ENCODE assay signal across 8 cellular contexts in genomic region chr16:67561824-67562525, GRCh38. TPM values are rescaled to one million over a fixed set of nuclear protein-coding genes. Genes with fewer than 3 reads are reported as not detected.
A peak's percentile ranks its signal among the peaks of the same experiment; 100 is the strongest.
DNase-seq lines count a peak whose midpoint lies in the region; ATAC-seq, FAIRE-seq and TF ChIP-seq lines count a peak whose summit lies in the region.

No MANE protein-coding gene starts in this region.

- no TSS peak for BruUV-seq in HepG2 (replicated peaks; lab: Mats Ljungman, UMichigan)

- DNase-seq in NCI-H526 treated with DMSO at 0.1 percent for 48 hours (lab: John Stamatoyannopoulos, UW) = peak; percentile 78
- DNase-seq in activated CD4-positive, alpha-beta T cell treated with anti-CD3 and anti-CD28 coated beads, Interleukin-2, amount 10 ng/mL, durations not matched to agents 7 days and 5 days = peak; percentile 99
- peak; percentile 91 for DNase-seq in dedifferentiated amniotic fluid mesenchymal stem cell (ENCODE audit: extremely low spot score)
- peak; percentile 97 for DNase-seq in HepG2 (ENCODE audit: low spot score)
- peak; percentile 96 for DNase-seq in stimulated activated CD4-positive, alpha-beta T cell treated with anti-CD3 and anti-CD28 coated beads, Interleukin-2, amount 100 ng/mL, for 4 hours (ENCODE audit: low read depth)

- peaks cover 23% of the 10 kb centered on the region for H3K36me3 Mint-ChIP-seq in activated CD4-positive, alpha-beta T cell treated with anti-CD3 and anti-CD28 coated beads, Interleukin-2, amount 10 ng/mL, durations not matched to agents 7 days and 5 days (ENCODE audit: low read depth)

- 2% methylated on average over 38 of the region's 76 CpGs for WGBS in HepG2 (ENCODE audit: low lambda C conversion rate)

- H4K20me1 ChIP-seq in BLaER1 treated with 17β-estradiol and CSF1 and Interleukin-3, amounts not matched to agents 10 nM and 100 nM = peaks cover 3 to 75% (median 23%) of the 10 kb centered on the region in 11 experiments; a peak in 19 of 22 replicates
- no peaks in the 10 kb centered on the region; the same call in 1 of the 2 replicates for H4K20me1 ChIP-seq in HepG2 (ENCODE audit: insufficient read depth, low read length)

- CTCF ChIA-PET in activated CD4-positive, alpha-beta T cell treated with anti-CD3 and anti-CD28 coated beads, Interleukin-2, amount 10 ng/mL, durations not matched to agents 7 days and 5 days (lab: Charles Lee) = interaction anchor here (0.6 to 9.8 kb wide), 27 partner anchors 10 to 1668 kb away, joined by 3 to 93 read pairs (median 4); partner anchors contain the start of genes ACD, ATP6V0D1, C16orf86 and CARMIL2
- CTCF ChIA-PET in HepG2 (lab: Yijun Ruan, JAX; ENCODE audit: low intra/inter-chr PET ratio, low total read pairs) = interaction anchor here (0.6 to 3.6 kb wide), 5 partner anchors 15 to 107 kb away, joined by 3 to 33 read pairs (median 7); partner anchors contain the start of gene CARMIL2

- H3K27me3 Mint-ChIP-seq in activated CD4-positive, alpha-beta T cell treated with anti-CD3 and anti-CD28 coated beads, Interleukin-2, amount 10 ng/mL, durations not matched to agents 7 days and 5 days = no peaks in the 10 kb centered on the region

- no peaks in the 10 kb centered on the region for H3K27me3 ChIP-seq in BLaER1 treated with 17β-estradiol and CSF1 and Interleukin-3, amounts not matched to agents 10 nM and 100 nM
- H3K27me3 ChIP-seq in HepG2 (ENCODE audit: control insufficient read depth in 1 of 2, insufficient read depth in 2 of 2, low read length in 2 of 2) = no peaks in the 10 kb centered on the region; a peak in 1 of 5 replicates

- TF ChIP-seq POLR2A in HepG2 (IDR thresholded peaks at IDR 0.05; ENCODE audit: insufficient read depth in 1 of 2, low read depth in 2 of 2, low read length in 2 of 2) = peak; percentile 70 to 88

- TF ChIP-seq CTCF in HepG2 (CRISPR knock-in tag; IDR thresholded peaks at IDR 0.05) = peak; percentile 13; the same call in 1 of the 2 replicates

- H3K9me3 ChIP-seq in BLaER1 treated with 17β-estradiol and CSF1 and Interleukin-3, amounts not matched to agents 10 nM and 100 nM (replicated peaks in 1 of 11) = no peaks in the 10 kb centered on the region
- H3K9me3 ChIP-seq in HepG2 (ENCODE audit: low read length) = no peaks in the 10 kb centered on the region

- peaks cover 69 to 75% (median 73%) of the 10 kb centered on the region in 10 experiments for H3K4me1 ChIP-seq in BLaER1 treated with 17β-estradiol and CSF1 and Interleukin-3, amounts not matched to agents 10 nM and 100 nM
- peaks cover 40% of the 10 kb centered on the region for H3K4me1 ChIP-seq in HepG2 (ENCODE audit: insufficient read depth, low read length)

- peaks cover 47% of the 10 kb centered on the region for H3K4me1 Mint-ChIP-seq in activated CD4-positive, alpha-beta T cell treated with anti-CD3 and anti-CD28 coated beads, Interleukin-2, amount 10 ng/mL, durations not matched to agents 7 days and 5 days

- H3K79me2 ChIP-seq in HepG2 (ENCODE audit: insufficient read depth, low read length) = peaks cover 44% of the 10 kb centered on the region

- peaks cover 0 to 26% (median 18%) of the 10 kb centered on the region in 11 experiments; a peak in 12 of 22 replicates for H3K36me3 ChIP-seq in BLaER1 treated with 17β-estradiol and CSF1 and Interleukin-3, amounts not matched to agents 10 nM and 100 nM
- H3K36me3 ChIP-seq in HepG2 (replicated peaks in 1 of 2; ENCODE audit: control insufficient read depth in 1 of 2, insufficient read depth in 2 of 2, low read length in 2 of 2) = no peaks in the 10 kb centered on the region

- peak overlapping the region; percentile 80 to 99 (median 95) for H3K4me3 ChIP-seq in BLaER1 treated with 17β-estradiol and CSF1 and Interleukin-3, amounts not matched to agents 10 nM and 100 nM
- peak overlapping the region; percentile 90 to 99 (median 95) for H3K4me3 ChIP-seq in HepG2 (replicated peaks in 1 of 3; ENCODE audit: insufficient read depth in 1 of 3, low read depth in 2 of 3, low read length in 3 of 3)

- no peaks in the 10 kb centered on the region for H3K9me3 Mint-ChIP-seq in activated CD4-positive, alpha-beta T cell treated with anti-CD3 and anti-CD28 coated beads, Interleukin-2, amount 10 ng/mL, durations not matched to agents 7 days and 5 days

- peak overlapping the region; percentile 87 for H3K4me3 Mint-ChIP-seq in activated CD4-positive, alpha-beta T cell treated with anti-CD3 and anti-CD28 coated beads, Interleukin-2, amount 10 ng/mL, durations not matched to agents 7 days and 5 days

- H3K4me2 ChIP-seq in BLaER1 treated with 17β-estradiol and CSF1 and Interleukin-3, amounts not matched to agents 10 nM and 100 nM = peak overlapping the region; percentile 84 to 98 (median 95)
- H3K4me2 ChIP-seq in HepG2 (ENCODE audit: low read depth, low read length) = peak overlapping the region; percentile 91

- peak overlapping the region; percentile 16 for H2AFZ ChIP-seq in HepG2 (ENCODE audit: low read length)

- intact Hi-C loops in HepG2 (cut with micrococcal nuclease; ENCODE audit: unreplicated experiment) = loop anchor here (1.0 to 5.0 kb wide), 3 partner anchors 15 to 80 kb away; no protein-coding TSS in a partner anchor

- in situ Hi-C loops in HepG2 (cut with HindIII; ENCODE audit: extremely low pct_ligation_motif_present, low pct_unique_long_range_greater_than_20kb) = no loop called here

- ATAC-seq in GM19324 (IDR thresholded peaks at IDR 0.05; ENCODE audit: low FRiP score, unreplicated experiment) (peak; percentile 87), HG03457 (IDR thresholded peaks at IDR 0.05; ENCODE audit: unreplicated experiment) (peak; percentile 74), HepG2 (peak; percentile 92)

- TF ChIP-seq EP300 in HepG2 (IDR thresholded peaks at IDR 0.05; ENCODE audit: low read depth in 2 of 2, low read length in 2 of 2) = no peak; a peak in 2 of 4 replicates
- TF ChIP-seq EP300 in HepG2 (CRISPR knock-in tag; IDR thresholded peaks at IDR 0.05; ENCODE audit: borderline replicate concordance) = no peak

- peak overlapping the region; percentile 99 to 100 (median 100) for H3K9ac ChIP-seq in BLaER1 treated with 17β-estradiol and CSF1 and Interleukin-3, amounts not matched to agents 10 nM and 100 nM
- H3K9ac ChIP-seq in HepG2 (ENCODE audit: insufficient read depth, low read depth, low read length) = peak overlapping the region; percentile 100

- TF ChIP-seq RAD21 in HepG2 (CRISPR knock-in tag; IDR thresholded peaks at IDR 0.05) = 0 out of 2 replicates have a peak, but pooled peaks have one; percentile 16

- peak overlapping the region; percentile 99 to 100 (median 100) for H3K27ac ChIP-seq in BLaER1 treated with 17β-estradiol and CSF1 and Interleukin-3, amounts not matched to agents 10 nM and 100 nM
- peak overlapping the region; percentile 99 for H3K27ac ChIP-seq in HepG2 (ENCODE audit: extremely low read length, insufficient read depth, low read length)

- peak overlapping the region; percentile 97 for H3K27ac Mint-ChIP-seq in activated CD4-positive, alpha-beta T cell treated with anti-CD3 and anti-CD28 coated beads, Interleukin-2, amount 10 ng/mL, durations not matched to agents 7 days and 5 days

- FAIRE-seq in HepG2 (lab: Jason Lieb, UNC) = peak; percentile 66

- POLR2A ChIA-PET in activated CD4-positive, alpha-beta T cell treated with anti-CD3 and anti-CD28 coated beads, Interleukin-2, amount 10 ng/mL, durations not matched to agents 7 days and 5 days (lab: Charles Lee) = interaction anchor here (1.0 to 1.5 kb wide), 4 partner anchors 15 to 749 kb away, joined by 3 to 5 read pairs (median 3); partner anchors contain the start of genes ACD, PRMT7 and SLC7A6OS
- POLR2A ChIA-PET in HepG2 (lab: Yijun Ruan, JAX) = interaction anchor here (0.7 to 3.4 kb wide), 22 partner anchors 8 to 449 kb away, joined by 3 to 28 read pairs (median 4); partner anchors contain the start of genes ACD, C16orf86, ENKD1 and RANBP10

RNA-seq across cellular contexts. Expression of gene CTCF, which starts 0.4 kb away (rescaled TPM):
- 10 to 100 TPM; 87.1 to 98.5 TPM for total RNA-seq in activated CD4-positive, alpha-beta T cell treated with anti-CD3 and anti-CD28 coated beads, Interleukin-2, amount 10 ng/mL, durations not matched to agents 7 days and 5 days
- total RNA-seq in HepG2 (2016; rRNA removed; fragmentation: Illumina TruSeq; extraction: Trizol) = 37.5 and 59.3 TPM in 2 replicates
- 34.6 and 44.2 TPM in 2 replicates for total RNA-seq in HepG2 (2016; cell fraction: cytosol; rRNA removed; fragmentation: Illumina TruSeq; extraction: Trizol; ENCODE audit: low read depth)
- total RNA-seq in HepG2 (2016; cell fraction: insoluble cytoplasmic fraction; rRNA removed; fragmentation: Illumina TruSeq; extraction: Trizol) = 39.6 and 55.1 TPM in 2 replicates
- 33.3 and 34.7 TPM in 2 replicates for total RNA-seq in HepG2 (2016; cell fraction: membrane; rRNA removed; fragmentation: Illumina TruSeq; extraction: Trizol)
- total RNA-seq in HepG2 (2016; cell fraction: nucleus; rRNA removed; fragmentation: Illumina TruSeq; extraction: Trizol) = 29.9 and 36.5 TPM in 2 replicates
- 19.5 and 20.8 TPM in 2 replicates for polyA plus RNA-seq in HepG2 (2011; rRNA removed)
- polyA plus RNA-seq in HepG2 (2011; cell fraction: cytosol; rRNA removed) = 13.7 and 18.2 TPM in 2 replicates
- polyA plus RNA-seq in HepG2 (2011; cell fraction: nucleus; rRNA removed) = 11.7 and 14.3 TPM in 2 replicates
- polyA plus RNA-seq in HepG2 (2012) = 30.2 and 31.1 TPM in 2 replicates
- 4.1 and 4.9 TPM in 2 replicates for polyA plus RNA-seq in HepG2 (2016; cell fraction: cytosol; fragmentation: Illumina TruSeq; extraction: Trizol; ENCODE audit: low read depth)
- 70.3 and 81.8 TPM in 2 replicates for polyA plus RNA-seq in HepG2 (2016; cell fraction: insoluble cytoplasmic fraction; fragmentation: Illumina TruSeq; extraction: Trizol; ENCODE audit: low read depth)
- 17.1 and 17.9 TPM in 2 replicates for polyA plus RNA-seq in HepG2 (2016; cell fraction: membrane; fragmentation: Illumina TruSeq; extraction: Trizol; ENCODE audit: low read depth)
- 63.9 and 64.9 TPM in 2 replicates for polyA plus RNA-seq in HepG2 (2016; cell fraction: nucleus; fragmentation: Illumina TruSeq; extraction: Trizol; ENCODE audit: insufficient read depth, low read depth)
- 21.8 and 43.8 TPM in 2 replicates for polyA minus RNA-seq in HepG2 (2011; rRNA and poly(A)+ RNA removed; ENCODE audit: low replicate concordance)
- polyA minus RNA-seq in HepG2 (2011; cell fraction: cytosol; rRNA and poly(A)+ RNA removed) = 20.8 and 21.5 TPM in 2 replicates
- polyA minus RNA-seq in HepG2 (2011; cell fraction: nucleus; rRNA and poly(A)+ RNA removed) = 17.9 and 26.4 TPM in 2 replicates

RNA-seq across cellular contexts. Expression of gene RIPOR1, which starts 33.3 kb away (rescaled TPM):
- 10 to 100 TPM; 12.8 to 15.8 TPM for total RNA-seq in activated CD4-positive, alpha-beta T cell treated with anti-CD3 and anti-CD28 coated beads, Interleukin-2, amount 10 ng/mL, durations not matched to agents 7 days and 5 days
- 4.6 and 11.2 TPM in 2 replicates for total RNA-seq in HepG2 (2016; rRNA removed; fragmentation: Illumina TruSeq; extraction: Trizol)
- total RNA-seq in HepG2 (2016; cell fraction: cytosol; rRNA removed; fragmentation: Illumina TruSeq; extraction: Trizol; ENCODE audit: low read depth) = 3.4 and 4.7 TPM in 2 replicates
- 3.9 and 9.6 TPM in 2 replicates for total RNA-seq in HepG2 (2016; cell fraction: insoluble cytoplasmic fraction; rRNA removed; fragmentation: Illumina TruSeq; extraction: Trizol)
- 8.9 and 11.8 TPM in 2 replicates for total RNA-seq in HepG2 (2016; cell fraction: membrane; rRNA removed; fragmentation: Illumina TruSeq; extraction: Trizol)
- total RNA-seq in HepG2 (2016; cell fraction: nucleus; rRNA removed; fragmentation: Illumina TruSeq; extraction: Trizol) = 12.3 and 18.6 TPM in 2 replicates
- 5.7 and 8.1 TPM in 2 replicates for polyA plus RNA-seq in HepG2 (2011; rRNA removed)
- 2.4 and 3.4 TPM in 2 replicates for polyA plus RNA-seq in HepG2 (2011; cell fraction: cytosol; rRNA removed)
- polyA plus RNA-seq in HepG2 (2011; cell fraction: nucleus; rRNA removed) = 40.0 and 43.3 TPM in 2 replicates
- 16.0 and 16.5 TPM in 2 replicates for polyA plus RNA-seq in HepG2 (2012)
- 1.9 and 2.2 TPM in 2 replicates for polyA plus RNA-seq in HepG2 (2016; cell fraction: cytosol; fragmentation: Illumina TruSeq; extraction: Trizol; ENCODE audit: low read depth)
- 7.7 and 13.5 TPM in 2 replicates for polyA plus RNA-seq in HepG2 (2016; cell fraction: insoluble cytoplasmic fraction; fragmentation: Illumina TruSeq; extraction: Trizol; ENCODE audit: low read depth)
- 5.9 and 6.9 TPM in 2 replicates for polyA plus RNA-seq in HepG2 (2016; cell fraction: membrane; fragmentation: Illumina TruSeq; extraction: Trizol; ENCODE audit: low read depth)
- 26.9 and 30.6 TPM in 2 replicates for polyA plus RNA-seq in HepG2 (2016; cell fraction: nucleus; fragmentation: Illumina TruSeq; extraction: Trizol; ENCODE audit: insufficient read depth, low read depth)
- polyA minus RNA-seq in HepG2 (2011; rRNA and poly(A)+ RNA removed; ENCODE audit: low replicate concordance) = 7.9 and 21.6 TPM in 2 replicates
- polyA minus RNA-seq in HepG2 (2011; cell fraction: cytosol; rRNA and poly(A)+ RNA removed) = 6.8 and 12.0 TPM in 2 replicates
- polyA minus RNA-seq in HepG2 (2011; cell fraction: nucleus; rRNA and poly(A)+ RNA removed) = 11.6 and 18.2 TPM in 2 replicates

Comparison
In these comparisons a context has a peak if more than half of its experiments do, and no peak if none do; other contexts are left out.
1. Peak in every context shown above with its lines: DNase-seq, ATAC-seq, H3K4me3 ChIP-seq and H3K27ac ChIP-seq.